Comparison of ENCODE assay signal across 1 cellular context in the genomic region with DNA sequence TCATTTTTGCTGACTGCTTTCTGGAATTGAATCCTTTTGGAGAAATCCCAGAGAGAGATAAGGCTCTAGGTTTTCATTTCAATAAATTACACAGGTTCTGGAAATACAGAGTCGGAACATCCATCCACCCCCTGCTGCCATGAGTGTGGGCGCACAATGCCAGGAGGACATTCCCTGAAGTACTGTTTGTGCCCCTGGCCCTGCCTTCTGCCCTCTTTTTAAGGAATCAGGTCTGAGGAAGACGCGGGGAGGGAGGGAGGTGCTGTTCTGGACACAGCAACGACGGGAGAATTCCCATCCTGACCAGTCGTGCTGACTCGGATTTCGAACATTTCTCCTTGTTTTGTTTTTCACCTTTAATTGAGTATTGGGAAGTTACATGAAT.
TF ChIP-seq lines count a peak whose summit lies in the region.

No MANE protein-coding gene starts in this region.

TF ChIP-seq in GM23338, 12 proteins besides CTCF, POLR2A, EP300 and RAD21 (continued from another document):
- TF ChIP-seq EZH2 (IDR thresholded peaks at IDR 0.05; ENCODE audit: low read depth, unreplicated experiment) (no peak), NANOG (IDR thresholded peaks at IDR 0.05; ENCODE audit: borderline replicate concordance) (no peak), ZNF331 (CRISPR knock-in tag; IDR thresholded peaks at IDR 0.05; ENCODE audit: low read depth) (no peak), JUNB (IDR thresholded peaks at IDR 0.05; ENCODE audit: unreplicated experiment) (no peak), STAT1 (IDR thresholded peaks at IDR 0.05; ENCODE audit: unreplicated experiment) (no peak), POLR2AphosphoS5 (IDR thresholded peaks at IDR 0.05; ENCODE audit: low read depth) (no peak), ZNF114 (CRISPR knock-in tag; IDR thresholded peaks at IDR 0.05) (no peak)
- TF ChIP-seq, protein P1, sequence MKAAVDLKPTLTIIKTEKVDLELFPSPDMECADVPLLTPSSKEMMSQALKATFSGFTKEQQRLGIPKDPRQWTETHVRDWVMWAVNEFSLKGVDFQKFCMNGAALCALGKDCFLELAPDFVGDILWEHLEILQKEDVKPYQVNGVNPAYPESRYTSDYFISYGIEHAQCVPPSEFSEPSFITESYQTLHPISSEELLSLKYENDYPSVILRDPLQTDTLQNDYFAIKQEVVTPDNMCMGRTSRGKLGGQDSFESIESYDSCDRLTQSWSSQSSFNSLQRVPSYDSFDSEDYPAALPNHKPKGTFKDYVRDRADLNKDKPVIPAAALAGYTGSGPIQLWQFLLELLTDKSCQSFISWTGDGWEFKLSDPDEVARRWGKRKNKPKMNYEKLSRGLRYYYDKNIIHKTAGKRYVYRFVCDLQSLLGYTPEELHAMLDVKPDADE (IDR thresholded peaks at IDR 0.05), result no peak
- TF ChIP-seq, protein P2, sequence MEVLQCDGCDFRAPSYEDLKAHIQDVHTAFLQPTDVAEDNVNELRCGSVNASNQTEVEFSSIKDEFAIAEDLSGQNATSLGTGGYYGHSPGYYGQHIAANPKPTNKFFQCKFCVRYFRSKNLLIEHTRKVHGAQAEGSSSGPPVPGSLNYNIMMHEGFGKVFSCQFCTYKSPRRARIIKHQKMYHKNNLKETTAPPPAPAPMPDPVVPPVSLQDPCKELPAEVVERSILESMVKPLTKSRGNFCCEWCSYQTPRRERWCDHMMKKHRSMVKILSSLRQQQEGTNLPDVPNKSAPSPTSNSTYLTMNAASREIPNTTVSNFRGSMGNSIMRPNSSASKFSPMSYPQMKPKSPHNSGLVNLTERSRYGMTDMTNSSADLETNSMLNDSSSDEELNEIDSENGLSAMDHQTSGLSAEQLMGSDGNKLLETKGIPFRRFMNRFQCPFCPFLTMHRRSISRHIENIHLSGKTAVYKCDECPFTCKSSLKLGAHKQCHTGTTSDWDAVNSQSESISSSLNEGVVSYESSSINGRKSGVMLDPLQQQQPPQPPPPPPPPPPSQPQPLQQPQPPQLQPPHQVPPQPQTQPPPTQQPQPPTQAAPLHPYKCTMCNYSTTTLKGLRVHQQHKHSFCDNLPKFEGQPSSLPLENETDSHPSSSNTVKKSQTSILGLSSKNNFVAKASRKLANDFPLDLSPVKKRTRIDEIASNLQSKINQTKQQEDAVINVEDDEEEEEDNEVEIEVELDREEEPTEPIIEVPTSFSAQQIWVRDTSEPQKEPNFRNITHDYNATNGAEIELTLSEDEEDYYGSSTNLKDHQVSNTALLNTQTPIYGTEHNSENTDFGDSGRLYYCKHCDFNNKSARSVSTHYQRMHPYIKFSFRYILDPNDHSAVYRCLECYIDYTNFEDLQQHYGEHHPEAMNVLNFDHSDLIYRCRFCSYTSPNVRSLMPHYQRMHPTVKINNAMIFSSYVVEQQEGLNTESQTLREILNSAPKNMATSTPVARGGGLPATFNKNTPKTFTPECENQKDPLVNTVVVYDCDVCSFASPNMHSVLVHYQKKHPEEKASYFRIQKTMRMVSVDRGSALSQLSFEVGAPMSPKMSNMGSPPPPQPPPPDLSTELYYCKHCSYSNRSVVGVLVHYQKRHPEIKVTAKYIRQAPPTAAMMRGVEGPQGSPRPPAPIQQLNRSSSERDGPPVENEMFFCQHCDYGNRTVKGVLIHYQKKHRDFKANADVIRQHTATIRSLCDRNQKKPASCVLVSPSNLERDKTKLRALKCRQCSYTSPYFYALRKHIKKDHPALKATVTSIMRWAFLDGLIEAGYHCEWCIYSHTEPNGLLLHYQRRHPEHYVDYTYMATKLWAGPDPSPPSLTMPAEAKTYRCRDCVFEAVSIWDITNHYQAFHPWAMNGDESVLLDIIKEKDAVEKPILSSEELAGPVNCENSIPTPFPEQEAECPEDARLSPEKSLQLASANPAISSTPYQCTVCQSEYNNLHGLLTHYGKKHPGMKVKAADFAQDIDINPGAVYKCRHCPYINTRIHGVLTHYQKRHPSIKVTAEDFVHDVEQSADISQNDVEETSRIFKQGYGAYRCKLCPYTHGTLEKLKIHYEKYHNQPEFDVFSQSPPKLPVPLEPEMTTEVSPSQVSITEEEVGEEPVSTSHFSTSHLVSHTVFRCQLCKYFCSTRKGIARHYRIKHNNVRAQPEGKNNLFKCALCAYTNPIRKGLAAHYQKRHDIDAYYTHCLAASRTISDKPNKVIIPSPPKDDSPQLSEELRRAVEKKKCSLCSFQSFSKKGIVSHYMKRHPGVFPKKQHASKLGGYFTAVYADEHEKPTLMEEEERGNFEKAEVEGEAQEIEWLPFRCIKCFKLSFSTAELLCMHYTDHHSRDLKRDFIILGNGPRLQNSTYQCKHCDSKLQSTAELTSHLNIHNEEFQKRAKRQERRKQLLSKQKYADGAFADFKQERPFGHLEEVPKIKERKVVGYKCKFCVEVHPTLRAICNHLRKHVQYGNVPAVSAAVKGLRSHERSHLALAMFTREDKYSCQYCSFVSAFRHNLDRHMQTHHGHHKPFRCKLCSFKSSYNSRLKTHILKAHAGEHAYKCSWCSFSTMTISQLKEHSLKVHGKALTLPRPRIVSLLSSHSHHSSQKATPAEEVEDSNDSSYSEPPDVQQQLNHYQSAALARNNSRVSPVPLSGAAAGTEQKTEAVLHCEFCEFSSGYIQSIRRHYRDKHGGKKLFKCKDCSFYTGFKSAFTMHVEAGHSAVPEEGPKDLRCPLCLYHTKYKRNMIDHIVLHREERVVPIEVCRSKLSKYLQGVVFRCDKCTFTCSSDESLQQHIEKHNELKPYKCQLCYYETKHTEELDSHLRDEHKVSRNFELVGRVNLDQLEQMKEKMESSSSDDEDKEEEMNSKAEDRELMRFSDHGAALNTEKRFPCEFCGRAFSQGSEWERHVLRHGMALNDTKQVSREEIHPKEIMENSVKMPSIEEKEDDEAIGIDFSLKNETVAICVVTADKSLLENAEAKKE (CRISPR knock-in tag; IDR thresholded peaks at IDR 0.05), result no peak
- TF ChIP-seq, protein P3, sequence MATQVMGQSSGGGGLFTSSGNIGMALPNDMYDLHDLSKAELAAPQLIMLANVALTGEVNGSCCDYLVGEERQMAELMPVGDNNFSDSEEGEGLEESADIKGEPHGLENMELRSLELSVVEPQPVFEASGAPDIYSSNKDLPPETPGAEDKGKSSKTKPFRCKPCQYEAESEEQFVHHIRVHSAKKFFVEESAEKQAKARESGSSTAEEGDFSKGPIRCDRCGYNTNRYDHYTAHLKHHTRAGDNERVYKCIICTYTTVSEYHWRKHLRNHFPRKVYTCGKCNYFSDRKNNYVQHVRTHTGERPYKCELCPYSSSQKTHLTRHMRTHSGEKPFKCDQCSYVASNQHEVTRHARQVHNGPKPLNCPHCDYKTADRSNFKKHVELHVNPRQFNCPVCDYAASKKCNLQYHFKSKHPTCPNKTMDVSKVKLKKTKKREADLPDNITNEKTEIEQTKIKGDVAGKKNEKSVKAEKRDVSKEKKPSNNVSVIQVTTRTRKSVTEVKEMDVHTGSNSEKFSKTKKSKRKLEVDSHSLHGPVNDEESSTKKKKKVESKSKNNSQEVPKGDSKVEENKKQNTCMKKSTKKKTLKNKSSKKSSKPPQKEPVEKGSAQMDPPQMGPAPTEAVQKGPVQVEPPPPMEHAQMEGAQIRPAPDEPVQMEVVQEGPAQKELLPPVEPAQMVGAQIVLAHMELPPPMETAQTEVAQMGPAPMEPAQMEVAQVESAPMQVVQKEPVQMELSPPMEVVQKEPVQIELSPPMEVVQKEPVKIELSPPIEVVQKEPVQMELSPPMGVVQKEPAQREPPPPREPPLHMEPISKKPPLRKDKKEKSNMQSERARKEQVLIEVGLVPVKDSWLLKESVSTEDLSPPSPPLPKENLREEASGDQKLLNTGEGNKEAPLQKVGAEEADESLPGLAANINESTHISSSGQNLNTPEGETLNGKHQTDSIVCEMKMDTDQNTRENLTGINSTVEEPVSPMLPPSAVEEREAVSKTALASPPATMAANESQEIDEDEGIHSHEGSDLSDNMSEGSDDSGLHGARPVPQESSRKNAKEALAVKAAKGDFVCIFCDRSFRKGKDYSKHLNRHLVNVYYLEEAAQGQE (IDR thresholded peaks at IDR 0.05; ENCODE audit: unreplicated experiment), result no peak
TF ChIP-seq in GM23338: peak in this region for 0.
